Comparison of ENCODE assay signal across 33 cellular contexts in the genomic region with DNA sequence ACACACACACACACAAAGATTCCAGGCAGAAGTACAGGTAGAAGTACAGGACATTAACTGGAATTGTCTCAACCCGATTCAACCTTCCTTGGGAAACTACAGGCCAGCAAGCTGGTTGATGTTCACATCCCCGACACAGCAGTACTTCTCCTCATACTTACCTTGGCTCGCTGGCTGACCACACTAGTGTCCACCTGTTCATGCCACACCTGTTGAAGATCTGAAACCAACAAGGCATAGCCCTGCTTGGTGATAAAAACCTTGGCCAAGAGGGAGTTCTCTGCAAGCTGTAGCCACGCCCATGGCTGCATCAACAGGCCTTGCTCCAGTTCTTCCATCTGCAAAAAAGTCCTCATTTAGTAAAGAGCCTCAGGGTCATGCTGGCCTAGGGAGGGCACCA.
"Had no signal": no experiment of that assay in that cellular context is flagged by ENCODE, and none has a peak within 500 bp of the region (broad histone marks: within the 10 kb centered on the region; RNA-seq: fewer than 3 reads in every experiment).

No MANE protein-coding gene starts in this region.

- H3K27ac ChIP-seq: ascending aorta, breast epithelium, cardiac muscle cell, colonic mucosa, epithelial cell of prostate, esophagus squamous epithelium, WERI-Rb-1 had no signal

- H3K9me3 Mint-ChIP-seq: activated B cell treated with CpG ODN at 0.5 μM for 24 hours; activated CD8-positive, alpha-beta T cell treated with anti-CD3 and anti-CD28 coated beads for 36 hours; activated naive CD4-positive, alpha-beta T cell treated with anti-CD3 and anti-CD28 coated beads for 36 hours; activated naive CD4-positive, alpha-beta T cell treated with anti-CD3 and anti-CD28 coated beads, Interleukin-2, amount 50 U/mL, for 24 hours; activated naive CD8-positive, alpha-beta T cell treated with anti-CD3 and anti-CD28 coated beads, Interleukin-2, amount 10 ng/mL, durations not matched to agents 7 days and 5 days; activated T-helper 1 cell treated with anti-CD3 and anti-CD28 coated beads, Interleukin-12 subunit alpha, Interleukin-12 subunit beta, Interleukin-2, Interleukin-4 antibody, amounts not matched to agents 30 ng/mL and 10 ng/mL and 1 ng/mL, durations not matched to agents 14 hours and 24 hours and 36 hours; activated T-helper 2 cell treated with anti-CD3 and anti-CD28 coated beads, Interferon-gamma antibody, Interleukin-2, Interleukin-4, amounts not matched to agents 10 μg/mL and 5 μg/mL and 100 μg/mL, durations not matched to agents 14 hours and 24 hours and 36 hours; T-helper 2 cell treated with Interferon-gamma antibody and Interleukin-4, amounts not matched to agents 5 μg/mL and 100 μg/mL, for 36 hours had no signal

- ATAC-seq: activated CD4-positive, CD25-positive, alpha-beta regulatory T cell treated with anti-CD3 and anti-CD28 coated beads, Interleukin-2, amount 50 U/mL, for 24 hours; activated CD8-positive, alpha-beta memory T cell treated with anti-CD3 and anti-CD28 coated beads, Interleukin-2, amount 10 ng/mL, durations not matched to agents 7 days and 5 days; activated CD8-positive, alpha-beta T cell treated with anti-CD3 and anti-CD28 coated beads for 36 hours; T-helper 17 cell had no signal

- H3K27ac Mint-ChIP-seq: activated B cell treated with CpG ODN at 0.5 μM for 24 hours; activated CD8-positive, alpha-beta memory T cell treated with anti-CD3 and anti-CD28 coated beads, Interleukin-2, amount 10 ng/mL, durations not matched to agents 7 days and 5 days; activated CD8-positive, alpha-beta T cell treated with anti-CD3 and anti-CD28 coated beads for 36 hours; activated naive CD4-positive, alpha-beta T cell treated with anti-CD3 and anti-CD28 coated beads for 36 hours; activated naive CD4-positive, alpha-beta T cell treated with anti-CD3 and anti-CD28 coated beads, Interleukin-2, amount 50 U/mL, for 24 hours; activated naive CD8-positive, alpha-beta T cell treated with anti-CD3 and anti-CD28 coated beads, Interleukin-2, amount 10 ng/mL, durations not matched to agents 7 days and 5 days; activated T-helper 1 cell treated with anti-CD3 and anti-CD28 coated beads, Interleukin-12 subunit alpha, Interleukin-12 subunit beta, Interleukin-2, Interleukin-4 antibody, amounts not matched to agents 30 ng/mL and 10 ng/mL and 1 ng/mL, durations not matched to agents 14 hours and 24 hours and 36 hours; activated T-helper 2 cell treated with anti-CD3 and anti-CD28 coated beads, Interferon-gamma antibody, Interleukin-2, Interleukin-4, amounts not matched to agents 10 μg/mL and 5 μg/mL and 100 μg/mL, durations not matched to agents 14 hours and 24 hours and 36 hours; brain; T-helper 2 cell treated with Interferon-gamma antibody and Interleukin-4, amounts not matched to agents 5 μg/mL and 100 μg/mL, for 36 hours had no signal

- H3K27me3 ChIP-seq: ascending aorta, breast epithelium, cardiac muscle cell, colonic mucosa, esophagus squamous epithelium had no signal

- H3K4me1 ChIP-seq: breast epithelium, colonic mucosa had no signal

- H3K4me3 Mint-ChIP-seq: activated B cell treated with CpG ODN at 0.5 μM for 24 hours; activated CD8-positive, alpha-beta memory T cell treated with anti-CD3 and anti-CD28 coated beads, Interleukin-2, amount 10 ng/mL, durations not matched to agents 7 days and 5 days; activated CD8-positive, alpha-beta T cell treated with anti-CD3 and anti-CD28 coated beads for 36 hours; activated naive CD4-positive, alpha-beta T cell treated with anti-CD3 and anti-CD28 coated beads for 36 hours; activated naive CD4-positive, alpha-beta T cell treated with anti-CD3 and anti-CD28 coated beads, Interleukin-2, amount 50 U/mL, for 24 hours; activated naive CD8-positive, alpha-beta T cell treated with anti-CD3 and anti-CD28 coated beads, Interleukin-2, amount 10 ng/mL, durations not matched to agents 7 days and 5 days; activated T-helper 1 cell treated with anti-CD3 and anti-CD28 coated beads, Interleukin-12 subunit alpha, Interleukin-12 subunit beta, Interleukin-2, Interleukin-4 antibody, amounts not matched to agents 30 ng/mL and 10 ng/mL and 1 ng/mL, durations not matched to agents 14 hours and 24 hours and 36 hours; T-helper 17 cell; T-helper 2 cell treated with Interferon-gamma antibody and Interleukin-4, amounts not matched to agents 5 μg/mL and 100 μg/mL, for 36 hours had no signal

- H3K4me3 ChIP-seq: ascending aorta, breast epithelium, cardiac muscle cell, colonic mucosa, esophagus squamous epithelium had no signal

- DNase-seq: activated B cell treated with CpG ODN at 0.5 μM for 24 hours; activated CD4-positive, alpha-beta T cell treated with anti-CD3 and anti-CD28 coated beads for 48 hours; activated CD4-positive, alpha-beta T cell treated with anti-CD3 and anti-CD28 coated beads, Interleukin-2, amount 50 U/mL, for 1 hour; activated CD4-positive, alpha-beta T cell treated with anti-CD3 and anti-CD28 coated beads, Interleukin-2, amount 50 U/mL, for 48 hours; activated CD8-positive, alpha-beta memory T cell treated with anti-CD3 and anti-CD28 coated beads, Interleukin-2, amount 10 ng/mL, durations not matched to agents 7 days and 5 days; activated CD8-positive, alpha-beta memory T cell treated with anti-CD3 and anti-CD28 coated beads, Interleukin-2, amount 50 U/mL, for 4 hours; activated CD8-positive, alpha-beta T cell treated with anti-CD3 and anti-CD28 coated beads for 36 hours; activated effector memory CD4-positive, alpha-beta T cell treated with anti-CD3 and anti-CD28 coated beads, Interleukin-2, amount 50 U/mL, for 16 hours; activated naive CD4-positive, alpha-beta T cell treated with anti-CD3 and anti-CD28 coated beads for 36 hours; activated naive CD8-positive, alpha-beta T cell treated with anti-CD3 and anti-CD28 coated beads, Interleukin-2, amount 10 ng/mL, durations not matched to agents 7 days and 5 days; activated T-cell treated with anti-CD3 and anti-CD28 coated beads, Interleukin-2, amount 50 U/mL, for 1 hour; activated T-cell treated with anti-CD3 and anti-CD28 coated beads, Interleukin-2, amount 50 U/mL, for 48 hours; central memory CD4-positive, alpha-beta T cell; cerebellar nuclear complex; colonic mucosa; effector CD8-positive, alpha-beta T cell; esophagus squamous epithelium; foreskin fibroblast; head of caudate nucleus; T-helper 1 cell; T-helper 17 cell; T1000; WERI-Rb-1 had no signal

- H3K9me3 ChIP-seq: ascending aorta, breast epithelium, colonic mucosa, esophagus squamous epithelium had no signal

- H3K36me3 ChIP-seq: breast epithelium, colonic mucosa had no signal

- H3K27me3 Mint-ChIP-seq: activated B cell treated with CpG ODN at 0.5 μM for 24 hours; activated CD8-positive, alpha-beta memory T cell treated with anti-CD3 and anti-CD28 coated beads, Interleukin-2, amount 10 ng/mL, durations not matched to agents 7 days and 5 days; activated CD8-positive, alpha-beta T cell treated with anti-CD3 and anti-CD28 coated beads for 36 hours; activated naive CD4-positive, alpha-beta T cell treated with anti-CD3 and anti-CD28 coated beads, Interleukin-2, amount 50 U/mL, for 24 hours; activated naive CD8-positive, alpha-beta T cell treated with anti-CD3 and anti-CD28 coated beads, Interleukin-2, amount 10 ng/mL, durations not matched to agents 7 days and 5 days; T-helper 17 cell had no signal
